Comparison of ENCODE assay signal across 26 cellular contexts in the genomic region with DNA sequence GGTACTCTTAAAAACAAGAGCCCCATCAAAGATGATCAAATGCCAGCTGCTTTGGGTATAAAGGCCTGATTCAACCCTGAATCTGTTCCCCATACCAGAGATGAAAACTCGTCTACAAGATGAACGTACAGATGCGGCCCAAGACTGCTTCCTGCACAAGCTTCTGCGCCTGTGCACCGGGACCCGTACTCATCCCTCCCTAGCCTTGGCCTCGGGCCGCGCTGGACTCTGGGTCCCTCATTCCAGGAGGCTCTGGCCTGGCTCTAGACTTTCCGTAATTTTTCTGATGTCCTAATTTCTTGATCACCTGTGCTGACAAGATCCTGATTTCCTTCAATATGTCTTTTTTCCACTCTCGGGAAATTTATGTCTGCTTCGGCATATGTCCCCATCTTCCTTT.
"Had no signal": no experiment of that assay in that cellular context is flagged by ENCODE, and none has a peak within 500 bp of the region (broad histone marks: within the 10 kb centered on the region; RNA-seq: fewer than 3 reads in every experiment).

No MANE protein-coding gene starts in this region.

- ATAC-seq: left colon; pancreas; stimulated activated naive CD8-positive, alpha-beta T cell treated with anti-CD3 and anti-CD28 coated beads, Interleukin-15, Interleukin-2, amounts not matched to agents 100 U/mL and 50 U/mL, for 24 hours had no signal

- H3K4me3 Mint-ChIP-seq: mesothelial cell of epicardium; naive B cell; natural killer cell; stimulated activated naive B cell treated with anti-CD40 and anti-IgM and Interleukin-4, amounts not matched to agents 10 μg/mL and 1 μg/mL and 100 μg/mL, for 72 hours; type B pancreatic cell had no signal

- H3K9me3 ChIP-seq: left ventricle myocardium inferior, pancreas, prostate gland, stomach, thoracic aorta, tibial artery, uterus had no signal

- H3K4me1 ChIP-seq: left ventricle myocardium inferior, pancreas, prostate gland, tibial artery, uterus had no signal

- H3K36me3 ChIP-seq: left ventricle myocardium inferior, pancreas, prostate gland, stomach, thoracic aorta, tibial artery, uterus had no signal

- H3K9me3 Mint-ChIP-seq: mesothelial cell of epicardium had no signal

- H3K27ac Mint-ChIP-seq: mesothelial cell of epicardium; naive B cell; natural killer cell; stimulated activated naive B cell treated with anti-CD40 and anti-IgM and Interleukin-4, amounts not matched to agents 10 μg/mL and 1 μg/mL and 100 μg/mL, for 72 hours; type B pancreatic cell had no signal

- H3K36me3 Mint-ChIP-seq: immature natural killer cell; mesothelial cell of epicardium; naive B cell; natural killer cell; stimulated activated naive B cell treated with anti-CD40 and anti-IgM and Interleukin-4, amounts not matched to agents 10 μg/mL and 1 μg/mL and 100 μg/mL, for 72 hours; type B pancreatic cell had no signal

- H3K27me3 ChIP-seq: pancreas, stomach, tibial artery, uterus had no signal

- H3K4me3 ChIP-seq: left ventricle myocardium inferior, lung, pancreas, prostate gland, skin epidermis, stomach, thoracic aorta, tibial artery, uterus had no signal

- DNase-seq: hypothalamus; kidney; left colon; left ventricle myocardium inferior; naive B cell; natural killer cell; pancreas; posterior cingulate gyrus; retina; right cardiac atrium; stimulated activated CD4-positive, alpha-beta T cell treated with anti-CD3 and anti-CD28 coated beads, Interleukin-12 subunit alpha, Interleukin-12 subunit beta, amount 100 ng/mL, for 4 hours; stimulated activated CD4-positive, alpha-beta T cell treated with anti-CD3 and anti-CD28 coated beads, Interleukin-15, amount 100 ng/mL, for 24 hours; stimulated activated CD4-positive, alpha-beta T cell treated with anti-CD3 and anti-CD28 coated beads, Interleukin-2, amount 100 ng/mL, for 24 hours; stimulated activated CD4-positive, alpha-beta T cell treated with anti-CD3 and anti-CD28 coated beads, Interleukin-4, amount 100 ng/mL, for 1 hour; stimulated activated naive B cell treated with anti-CD40 and anti-IgM and Interleukin-4, amounts not matched to agents 10 μg/mL and 1 μg/mL and 100 μg/mL, for 72 hours; stimulated activated naive CD8-positive, alpha-beta T cell treated with anti-CD3 and anti-CD28 coated beads, Interleukin-15, Interleukin-2, amounts not matched to agents 100 U/mL and 50 U/mL, for 24 hours; stomach; tibial artery; uterus had no signal

- H3K27ac ChIP-seq: left ventricle myocardium inferior, pancreas, prostate gland, skin epidermis, thoracic aorta, tibial artery, uterus had no signal
